Comparison of ENCODE assay signal across 3 cellular contexts in the genomic region with DNA sequence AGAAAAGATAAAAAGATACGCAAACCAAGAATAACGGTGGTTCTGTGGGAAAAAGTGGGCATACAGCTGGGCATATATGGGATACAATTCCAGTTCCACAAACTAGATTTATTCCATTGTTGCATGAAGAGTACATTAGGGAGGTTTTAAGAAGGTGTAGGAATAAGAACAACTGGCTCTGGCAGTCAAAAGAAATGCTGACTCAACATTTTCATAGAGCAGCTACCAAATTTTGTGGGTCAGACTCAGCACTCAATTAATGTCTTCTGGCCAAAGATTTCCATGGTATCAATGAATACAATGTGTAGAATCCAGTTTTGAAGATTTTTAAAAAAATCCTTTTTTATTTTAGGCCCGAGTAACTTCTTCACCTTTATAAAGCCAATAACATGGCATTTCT.
TF ChIP-seq lines count a peak whose summit lies in the region.

No MANE protein-coding gene starts in this region.

TF ChIP-seq in A549, 52 proteins besides CTCF, POLR2A, EP300 and RAD21:
- no peak for TF ChIP-seq FOSB (CRISPR knock-in tag; IDR thresholded peaks at IDR 0.05)
- TF ChIP-seq, protein P1, sequence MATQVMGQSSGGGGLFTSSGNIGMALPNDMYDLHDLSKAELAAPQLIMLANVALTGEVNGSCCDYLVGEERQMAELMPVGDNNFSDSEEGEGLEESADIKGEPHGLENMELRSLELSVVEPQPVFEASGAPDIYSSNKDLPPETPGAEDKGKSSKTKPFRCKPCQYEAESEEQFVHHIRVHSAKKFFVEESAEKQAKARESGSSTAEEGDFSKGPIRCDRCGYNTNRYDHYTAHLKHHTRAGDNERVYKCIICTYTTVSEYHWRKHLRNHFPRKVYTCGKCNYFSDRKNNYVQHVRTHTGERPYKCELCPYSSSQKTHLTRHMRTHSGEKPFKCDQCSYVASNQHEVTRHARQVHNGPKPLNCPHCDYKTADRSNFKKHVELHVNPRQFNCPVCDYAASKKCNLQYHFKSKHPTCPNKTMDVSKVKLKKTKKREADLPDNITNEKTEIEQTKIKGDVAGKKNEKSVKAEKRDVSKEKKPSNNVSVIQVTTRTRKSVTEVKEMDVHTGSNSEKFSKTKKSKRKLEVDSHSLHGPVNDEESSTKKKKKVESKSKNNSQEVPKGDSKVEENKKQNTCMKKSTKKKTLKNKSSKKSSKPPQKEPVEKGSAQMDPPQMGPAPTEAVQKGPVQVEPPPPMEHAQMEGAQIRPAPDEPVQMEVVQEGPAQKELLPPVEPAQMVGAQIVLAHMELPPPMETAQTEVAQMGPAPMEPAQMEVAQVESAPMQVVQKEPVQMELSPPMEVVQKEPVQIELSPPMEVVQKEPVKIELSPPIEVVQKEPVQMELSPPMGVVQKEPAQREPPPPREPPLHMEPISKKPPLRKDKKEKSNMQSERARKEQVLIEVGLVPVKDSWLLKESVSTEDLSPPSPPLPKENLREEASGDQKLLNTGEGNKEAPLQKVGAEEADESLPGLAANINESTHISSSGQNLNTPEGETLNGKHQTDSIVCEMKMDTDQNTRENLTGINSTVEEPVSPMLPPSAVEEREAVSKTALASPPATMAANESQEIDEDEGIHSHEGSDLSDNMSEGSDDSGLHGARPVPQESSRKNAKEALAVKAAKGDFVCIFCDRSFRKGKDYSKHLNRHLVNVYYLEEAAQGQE (IDR thresholded peaks at IDR 0.05): no peak
- peak; percentile 99 for TF ChIP-seq MAFK (IDR thresholded peaks at IDR 0.05; ENCODE audit: partially characterized antibody)
- TF ChIP-seq MYC (IDR thresholded peaks at IDR 0.05; ENCODE audit: borderline replicate concordance, low read length): no peak

TF ChIP-seq in IMR-90, 13 proteins besides CTCF, POLR2A, EP300 and RAD21:
- no peak for TF ChIP-seq MAZ (IDR thresholded peaks at IDR 0.05; ENCODE audit: borderline replicate concordance, low read depth, low read length)
- no peak for TF ChIP-seq SMC3 (IDR thresholded peaks at IDR 0.05; ENCODE audit: low read depth, low read length)
- TF ChIP-seq MAFK (IDR thresholded peaks at IDR 0.05; ENCODE audit: low read depth, low read length): peak; percentile 100

TF ChIP-seq in H1, 55 proteins besides CTCF, POLR2A, EP300 and RAD21:
- TF ChIP-seq MAFK (IDR thresholded peaks at IDR 0.05; ENCODE audit: low read depth, low read length) (peak; percentile 99), CBX5 (IDR thresholded peaks at IDR 0.05; ENCODE audit: low read depth, low read length) (no peak), CTBP2 (IDR thresholded peaks at IDR 0.05; ENCODE audit: borderline replicate concordance, insufficient read depth, insufficient read length, low read length) (no peak), KDM1A (IDR thresholded peaks at IDR 0.05; ENCODE audit: borderline replicate concordance, low read length) (no peak), BCL11A (IDR thresholded peaks at IDR 0.05; ENCODE audit: low read depth in 2 of 2, low read length in 2 of 2) (no peak), TBP (IDR thresholded peaks at IDR 0.05; ENCODE audit: low read depth, low read length) (no peak)
- TF ChIP-seq, protein P2, sequence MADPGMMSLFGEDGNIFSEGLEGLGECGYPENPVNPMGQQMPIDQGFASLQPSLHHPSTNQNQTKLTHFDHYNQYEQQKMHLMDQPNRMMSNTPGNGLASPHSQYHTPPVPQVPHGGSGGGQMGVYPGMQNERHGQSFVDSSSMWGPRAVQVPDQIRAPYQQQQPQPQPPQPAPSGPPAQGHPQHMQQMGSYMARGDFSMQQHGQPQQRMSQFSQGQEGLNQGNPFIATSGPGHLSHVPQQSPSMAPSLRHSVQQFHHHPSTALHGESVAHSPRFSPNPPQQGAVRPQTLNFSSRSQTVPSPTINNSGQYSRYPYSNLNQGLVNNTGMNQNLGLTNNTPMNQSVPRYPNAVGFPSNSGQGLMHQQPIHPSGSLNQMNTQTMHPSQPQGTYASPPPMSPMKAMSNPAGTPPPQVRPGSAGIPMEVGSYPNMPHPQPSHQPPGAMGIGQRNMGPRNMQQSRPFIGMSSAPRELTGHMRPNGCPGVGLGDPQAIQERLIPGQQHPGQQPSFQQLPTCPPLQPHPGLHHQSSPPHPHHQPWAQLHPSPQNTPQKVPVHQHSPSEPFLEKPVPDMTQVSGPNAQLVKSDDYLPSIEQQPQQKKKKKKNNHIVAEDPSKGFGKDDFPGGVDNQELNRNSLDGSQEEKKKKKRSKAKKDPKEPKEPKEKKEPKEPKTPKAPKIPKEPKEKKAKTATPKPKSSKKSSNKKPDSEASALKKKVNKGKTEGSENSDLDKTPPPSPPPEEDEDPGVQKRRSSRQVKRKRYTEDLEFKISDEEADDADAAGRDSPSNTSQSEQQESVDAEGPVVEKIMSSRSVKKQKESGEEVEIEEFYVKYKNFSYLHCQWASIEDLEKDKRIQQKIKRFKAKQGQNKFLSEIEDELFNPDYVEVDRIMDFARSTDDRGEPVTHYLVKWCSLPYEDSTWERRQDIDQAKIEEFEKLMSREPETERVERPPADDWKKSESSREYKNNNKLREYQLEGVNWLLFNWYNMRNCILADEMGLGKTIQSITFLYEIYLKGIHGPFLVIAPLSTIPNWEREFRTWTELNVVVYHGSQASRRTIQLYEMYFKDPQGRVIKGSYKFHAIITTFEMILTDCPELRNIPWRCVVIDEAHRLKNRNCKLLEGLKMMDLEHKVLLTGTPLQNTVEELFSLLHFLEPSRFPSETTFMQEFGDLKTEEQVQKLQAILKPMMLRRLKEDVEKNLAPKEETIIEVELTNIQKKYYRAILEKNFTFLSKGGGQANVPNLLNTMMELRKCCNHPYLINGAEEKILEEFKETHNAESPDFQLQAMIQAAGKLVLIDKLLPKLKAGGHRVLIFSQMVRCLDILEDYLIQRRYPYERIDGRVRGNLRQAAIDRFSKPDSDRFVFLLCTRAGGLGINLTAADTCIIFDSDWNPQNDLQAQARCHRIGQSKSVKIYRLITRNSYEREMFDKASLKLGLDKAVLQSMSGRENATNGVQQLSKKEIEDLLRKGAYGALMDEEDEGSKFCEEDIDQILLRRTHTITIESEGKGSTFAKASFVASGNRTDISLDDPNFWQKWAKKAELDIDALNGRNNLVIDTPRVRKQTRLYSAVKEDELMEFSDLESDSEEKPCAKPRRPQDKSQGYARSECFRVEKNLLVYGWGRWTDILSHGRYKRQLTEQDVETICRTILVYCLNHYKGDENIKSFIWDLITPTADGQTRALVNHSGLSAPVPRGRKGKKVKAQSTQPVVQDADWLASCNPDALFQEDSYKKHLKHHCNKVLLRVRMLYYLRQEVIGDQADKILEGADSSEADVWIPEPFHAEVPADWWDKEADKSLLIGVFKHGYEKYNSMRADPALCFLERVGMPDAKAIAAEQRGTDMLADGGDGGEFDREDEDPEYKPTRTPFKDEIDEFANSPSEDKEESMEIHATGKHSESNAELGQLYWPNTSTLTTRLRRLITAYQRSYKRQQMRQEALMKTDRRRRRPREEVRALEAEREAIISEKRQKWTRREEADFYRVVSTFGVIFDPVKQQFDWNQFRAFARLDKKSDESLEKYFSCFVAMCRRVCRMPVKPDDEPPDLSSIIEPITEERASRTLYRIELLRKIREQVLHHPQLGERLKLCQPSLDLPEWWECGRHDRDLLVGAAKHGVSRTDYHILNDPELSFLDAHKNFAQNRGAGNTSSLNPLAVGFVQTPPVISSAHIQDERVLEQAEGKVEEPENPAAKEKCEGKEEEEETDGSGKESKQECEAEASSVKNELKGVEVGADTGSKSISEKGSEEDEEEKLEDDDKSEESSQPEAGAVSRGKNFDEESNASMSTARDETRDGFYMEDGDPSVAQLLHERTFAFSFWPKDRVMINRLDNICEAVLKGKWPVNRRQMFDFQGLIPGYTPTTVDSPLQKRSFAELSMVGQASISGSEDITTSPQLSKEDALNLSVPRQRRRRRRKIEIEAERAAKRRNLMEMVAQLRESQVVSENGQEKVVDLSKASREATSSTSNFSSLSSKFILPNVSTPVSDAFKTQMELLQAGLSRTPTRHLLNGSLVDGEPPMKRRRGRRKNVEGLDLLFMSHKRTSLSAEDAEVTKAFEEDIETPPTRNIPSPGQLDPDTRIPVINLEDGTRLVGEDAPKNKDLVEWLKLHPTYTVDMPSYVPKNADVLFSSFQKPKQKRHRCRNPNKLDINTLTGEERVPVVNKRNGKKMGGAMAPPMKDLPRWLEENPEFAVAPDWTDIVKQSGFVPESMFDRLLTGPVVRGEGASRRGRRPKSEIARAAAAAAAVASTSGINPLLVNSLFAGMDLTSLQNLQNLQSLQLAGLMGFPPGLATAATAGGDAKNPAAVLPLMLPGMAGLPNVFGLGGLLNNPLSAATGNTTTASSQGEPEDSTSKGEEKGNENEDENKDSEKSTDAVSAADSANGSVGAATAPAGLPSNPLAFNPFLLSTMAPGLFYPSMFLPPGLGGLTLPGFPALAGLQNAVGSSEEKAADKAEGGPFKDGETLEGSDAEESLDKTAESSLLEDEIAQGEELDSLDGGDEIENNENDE (IDR thresholded peaks at IDR 0.05; ENCODE audit: insufficient replicate concordance, low read length): no peak
- TF ChIP-seq, protein P3, sequence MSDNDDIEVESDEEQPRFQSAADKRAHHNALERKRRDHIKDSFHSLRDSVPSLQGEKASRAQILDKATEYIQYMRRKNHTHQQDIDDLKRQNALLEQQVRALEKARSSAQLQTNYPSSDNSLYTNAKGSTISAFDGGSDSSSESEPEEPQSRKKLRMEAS (IDR thresholded peaks at IDR 0.05): no peak
